Comparison of ENCODE assay signal across 12 cellular contexts in the genomic region with DNA sequence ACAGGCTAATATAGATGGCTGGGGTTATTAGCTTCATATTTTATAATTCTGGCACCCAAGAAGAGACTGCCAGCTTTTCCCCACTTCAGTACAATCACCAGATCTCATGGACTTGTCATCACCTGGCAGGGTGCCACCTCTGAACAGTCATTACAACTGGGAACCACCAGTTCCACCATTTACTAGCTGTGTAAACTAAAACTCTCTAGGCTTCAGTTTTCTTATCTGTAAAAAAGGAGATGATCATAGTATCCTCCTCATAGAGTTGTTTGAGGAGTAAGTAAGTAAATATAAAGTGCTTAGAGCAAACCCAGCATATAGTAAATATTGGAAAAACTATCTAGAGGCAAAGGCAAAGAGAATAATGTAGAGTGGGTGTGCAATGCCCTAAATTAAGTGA. TPM values are rescaled to one million over a fixed set of nuclear protein-coding genes. Genes with fewer than 3 reads are reported as not detected.
DNase-seq lines count a peak whose midpoint lies in the region; ATAC-seq and TF ChIP-seq lines count a peak whose summit lies in the region.
"Had no signal": no experiment of that assay in that cellular context is flagged by ENCODE, and none has a peak within 500 bp of the region (broad histone marks: within the 10 kb centered on the region; RNA-seq: fewer than 3 reads in every experiment).

No MANE protein-coding gene starts in this region.

- H3K27me3 ChIP-seq in foreskin keratinocyte (no peaks in the 10 kb centered on the region), transverse colon (no peaks in the 10 kb centered on the region)
- H3K27me3 ChIP-seq: BLaER1 treated with 17β-estradiol and CSF1 and Interleukin-3, amounts not matched to agents 10 nM and 100 nM had no signal

- H3K27ac ChIP-seq in foreskin keratinocyte (no peak overlapping the region), transverse colon (peak overlapping the region in 1 of 4 donors; percentile 50)
- H3K27ac ChIP-seq: BLaER1 treated with 17β-estradiol and CSF1 and Interleukin-3, amounts not matched to agents 10 nM and 100 nM had no signal

- H3K9me3 ChIP-seq in transverse colon: no peaks in the 10 kb centered on the region

- H3K4me1 ChIP-seq in foreskin keratinocyte (peaks cover 8% of the 10 kb centered on the region), transverse colon (peaks cover 0 to 56% (median 14%) of the 10 kb centered on the region in 4 donors)

- TF ChIP-seq EP300 in transverse colon (IDR thresholded peaks at IDR 0.05; ENCODE audit: low read depth): no peak

- no peak for TF ChIP-seq POLR2A in transverse colon (IDR thresholded peaks at IDR 0.05)

- intact Hi-C loops in transverse colon (cut with DNase I; ENCODE audit: low total_unique reads): no loop called here

- peak; percentile 14 for DNase-seq in activated naive CD4-positive, alpha-beta T cell treated with anti-CD3 and anti-CD28 coated beads, Interleukin-2, amount 50 U/mL, for 16 hours
- no peak for DNase-seq in activated naive CD4-positive, alpha-beta T cell (lab: John Stamatoyannopoulos, UW)
- DNase-seq in SHP77 treated with DMSO at 0.1 percent for 48 hours (lab: John Stamatoyannopoulos, UW): peak; percentile 30
- peak; percentile 43 to 76 for DNase-seq in foreskin keratinocyte
- peak; percentile 84 for DNase-seq in transverse colon
- no peak for DNase-seq in GDM1 (lab: John Stamatoyannopoulos, UW)
- DNase-seq: activated CD4-positive, alpha-beta T cell treated with anti-CD3 and anti-CD28 coated beads, Interleukin-2, amount 10 ng/mL, durations not matched to agents 24 days and 14 days; NCI-H1417 treated with DMSO at 0.1 percent for 48 hours had no signal

- TF ChIP-seq CTCF in foreskin keratinocyte (conservative IDR thresholded peaks at IDR 0.05) (no peak), transverse colon (IDR thresholded peaks at IDR 0.05) (peak in 1 of 5 experiments; percentile 20)

- ATAC-seq in foreskin keratinocyte (peak; percentile 97), HG02970 (IDR thresholded peaks at IDR 0.05; ENCODE audit: low FRiP score, unreplicated experiment) (no peak), GM18502 (IDR thresholded peaks at IDR 0.05; ENCODE audit: poor library complexity, unreplicated experiment) (no peak)
- ATAC-seq: Panc1 had no signal

- H3K36me3 ChIP-seq in transverse colon: no peaks in the 10 kb centered on the region
- H3K36me3 ChIP-seq: BLaER1 treated with 17β-estradiol and CSF1 and Interleukin-3, amounts not matched to agents 10 nM and 100 nM had no signal

- no peak overlapping the region for H3K4me3 ChIP-seq in transverse colon
- H3K4me3 ChIP-seq: BLaER1 treated with 17β-estradiol and CSF1 and Interleukin-3, amounts not matched to agents 10 nM and 100 nM had no signal

- in situ Hi-C loops in transverse colon (cut with MboI; ENCODE audit: low pct_ligation_motif_present in 1 of 4, low pct_unique_long_range_greater_than_20kb in 1 of 4, low sequenced_read_pairs in 3 of 4): no loop called here

RNA-seq across cellular contexts. Expression of a gene that starts 19.3 kb away (rescaled TPM):
- total RNA-seq in foreskin keratinocyte (12.2 and 13.5 TPM in 2 replicates), transverse colon (10 to 100 TPM in 3 of 4 donors, 1 to 10 TPM in 1; 5.4 to 33.3 (median 24.8) TPM)
- 3.8 and 5.1 TPM in 2 replicates for polyA plus RNA-seq in foreskin keratinocyte

Comparison
In these comparisons a context has a peak if more than half of its experiments do, and no peak if none do; other contexts are left out.
1. DNase-seq: peak in activated naive CD4-positive, alpha-beta T cell treated with anti-CD3 and anti-CD28 coated beads, Interleukin-2, amount 50 U/mL, for 16 hours (single experiment), SHP77 treated with DMSO at 0.1 percent for 48 hours (single experiment), foreskin keratinocyte (2 of 2) and transverse colon (single experiment); none in activated naive CD4-positive, alpha-beta T cell (0 of 4) and GDM1 (single experiment).